22 cellular contexts compared by ENCODE assay signal in genomic region chr11:47414685-47415070, GRCh38. TPM values are rescaled to one million over a fixed set of nuclear protein-coding genes. Genes with fewer than 3 reads are reported as not detected.
DNase-seq lines count a peak whose midpoint lies in the region; ATAC-seq and TF ChIP-seq lines count a peak whose summit lies in the region.
"Had no signal": no experiment of that assay in that cellular context is flagged by ENCODE, and none has a peak within 500 bp of the region (broad histone marks: within the 10 kb centered on the region; RNA-seq: fewer than 3 reads in every experiment).

No MANE protein-coding gene starts in this region.

- peak overlapping the region; percentile 16 to 61 for H3K27ac Mint-ChIP-seq in effector memory CD8-positive, alpha-beta T cell
- H3K27ac Mint-ChIP-seq: activated CD4-positive, alpha-beta T cell treated with anti-CD3 and anti-CD28 coated beads for 36 hours; activated CD8-positive, alpha-beta memory T cell treated with anti-CD3 and anti-CD28 coated beads, Interleukin-2, amount 10 ng/mL, durations not matched to agents 7 days and 5 days had no signal

- TF ChIP-seq EP300 in transverse colon (IDR thresholded peaks at IDR 0.05; ENCODE audit: low read depth), result no peak

- no peak for ATAC-seq in heart left ventricle
- no peak for ATAC-seq in left ventricle myocardium superior
- ATAC-seq in effector memory CD8-positive, alpha-beta T cell (replicated peaks), result no peak
- ATAC-seq in GM21367 (IDR thresholded peaks at IDR 0.05; ENCODE audit: unreplicated experiment), result no peak
- ATAC-seq in HG02938 (IDR thresholded peaks at IDR 0.05; ENCODE audit: unreplicated experiment), result no peak
- ATAC-seq: activated CD4-positive, alpha-beta T cell treated with anti-CD3 and anti-CD28 coated beads for 36 hours; activated CD8-positive, alpha-beta memory T cell treated with anti-CD3 and anti-CD28 coated beads, Interleukin-2, amount 10 ng/mL, durations not matched to agents 7 days and 5 days had no signal

- TF ChIP-seq POLR2A in heart left ventricle (IDR thresholded peaks at IDR 0.05) (no peak), prostate gland (IDR thresholded peaks at IDR 0.05) (no peak), transverse colon (IDR thresholded peaks at IDR 0.05) (no peak)

- no peak overlapping the region for H3K4me3 Mint-ChIP-seq in effector memory CD8-positive, alpha-beta T cell
- H3K4me3 Mint-ChIP-seq: activated CD4-positive, alpha-beta T cell treated with anti-CD3 and anti-CD28 coated beads for 36 hours; activated CD8-positive, alpha-beta memory T cell treated with anti-CD3 and anti-CD28 coated beads, Interleukin-2, amount 10 ng/mL, durations not matched to agents 7 days and 5 days; CD14-positive monocyte had no signal

- peak in 1 of 5 donors; percentile 67 for DNase-seq in heart left ventricle
- DNase-seq in left ventricle myocardium superior, result no peak
- DNase-seq in effector memory CD8-positive, alpha-beta T cell, result no peak
- DNase-seq in prostate gland (ENCODE audit: low spot score), result no peak
- DNase-seq in transverse colon, result no peak
- DNase-seq in superior temporal gyrus (ENCODE audit: extremely low spot score), result no peak
- DNase-seq: activated CD4-positive, alpha-beta T cell treated with anti-CD3 and anti-CD28 coated beads for 36 hours; activated CD8-positive, alpha-beta memory T cell treated with anti-CD3 and anti-CD28 coated beads, Interleukin-2, amount 10 ng/mL, durations not matched to agents 7 days and 5 days; activated effector memory CD4-positive, alpha-beta T cell treated with Interleukin-2 at 50 U/mL for 16 hours; amniotic stem cell; effector CD8-positive, alpha-beta T cell; midbrain; NCI-H345; stimulated activated CD4-positive, alpha-beta T cell treated with anti-CD3 and anti-CD28 coated beads, Interleukin-2, amount 100 ng/mL, for 24 hours had no signal

- H3K9me3 ChIP-seq in heart left ventricle (no peaks in the 10 kb centered on the region), prostate gland (no peaks in the 10 kb centered on the region), transverse colon (no peaks in the 10 kb centered on the region)
- H3K9me3 ChIP-seq: A549, suprapubic skin had no signal

- H3K27me3 ChIP-seq in heart left ventricle (no peaks in the 10 kb centered on the region), prostate gland (replicated peaks; ENCODE audit: insufficient read depth) (no peaks in the 10 kb centered on the region), transverse colon (no peaks in the 10 kb centered on the region)
- H3K27me3 ChIP-seq: suprapubic skin had no signal

- H3K4me1 Mint-ChIP-seq in effector memory CD8-positive, alpha-beta T cell (ENCODE audit: low read depth in 2 of 2), result peaks cover 10 to 15% of the 10 kb centered on the region in 2 donors
- H3K4me1 Mint-ChIP-seq: activated CD4-positive, alpha-beta T cell treated with anti-CD3 and anti-CD28 coated beads for 36 hours had no signal

- WGBS in heart left ventricle, 4 donors, result 88 to 91% (median 89%) methylated on average over 12 to 19 of the region's 19 CpGs
- 90% methylated on average over 18 of the region's 19 CpGs for WGBS in prostate gland
- WGBS in transverse colon (ENCODE audit: low coverage in 1 of 2), 2 donors, result 80 to 90% methylated on average over 3 to 11 of the region's 19 CpGs

- peaks cover 0 to 81% (median 72%) of the 10 kb centered on the region in 9 donors for H3K36me3 ChIP-seq in heart left ventricle
- H3K36me3 ChIP-seq in prostate gland, result peaks cover 10 to 18% of the 10 kb centered on the region in 2 donors
- peaks cover 0 to 11% (median 5%) of the 10 kb centered on the region in 4 donors for H3K36me3 ChIP-seq in transverse colon

- no peaks in the 10 kb centered on the region for H3K27me3 Mint-ChIP-seq in effector memory CD8-positive, alpha-beta T cell
- H3K27me3 Mint-ChIP-seq: activated CD4-positive, alpha-beta T cell treated with anti-CD3 and anti-CD28 coated beads for 36 hours; activated CD8-positive, alpha-beta memory T cell treated with anti-CD3 and anti-CD28 coated beads, Interleukin-2, amount 10 ng/mL, durations not matched to agents 7 days and 5 days had no signal

- H3K4me1 ChIP-seq in heart left ventricle (peaks cover 7 to 58% (median 31%) of the 10 kb centered on the region in 12 donors), prostate gland (replicated peaks) (peaks cover under 1% of the 10 kb centered on the region), transverse colon (peaks cover 11 to 33% (median 24%) of the 10 kb centered on the region in 4 donors)

- H3K9me3 Mint-ChIP-seq in effector memory CD8-positive, alpha-beta T cell, result no peaks in the 10 kb centered on the region

- H3K27ac ChIP-seq in heart left ventricle (peak overlapping the region in 7 of 12 donors; percentile 46 to 90 (median 84)), prostate gland (peak overlapping the region; percentile 27 to 54), transverse colon (peak overlapping the region in 3 of 4 donors; percentile 85)

- in situ Hi-C loops in transverse colon (cut with MboI; ENCODE audit: low pct_ligation_motif_present in 1 of 4, low pct_unique_long_range_greater_than_20kb in 1 of 4, low sequenced_read_pairs in 3 of 4), result no loop called here

- H3K36me3 Mint-ChIP-seq in effector memory CD8-positive, alpha-beta T cell (ENCODE audit: insufficient read depth), result peaks cover 38% of the 10 kb centered on the region

- intact Hi-C loops in heart left ventricle (cut with DNase I) (no loop called here), left ventricle myocardium superior (cut with micrococcal nuclease) (no loop called here), prostate gland (cut with DNase I) (no loop called here), transverse colon (cut with DNase I; ENCODE audit: low total_unique reads) (no loop called here)

- TF ChIP-seq CTCF in heart left ventricle (IDR thresholded peaks at IDR 0.05), result no peak
- TF ChIP-seq CTCF in prostate gland (IDR thresholded peaks at IDR 0.05), result no peak
- TF ChIP-seq CTCF in transverse colon (IDR thresholded peaks at IDR 0.05), result no peak

- H3K4me3 ChIP-seq in heart left ventricle (no peak overlapping the region), prostate gland (no peak overlapping the region), transverse colon (no peak overlapping the region)
- H3K4me3 ChIP-seq: A549, suprapubic skin had no signal

RNA-seq across cellular contexts. Expression of gene SLC39A13, which starts 6.3 kb away (rescaled TPM):
- total RNA-seq in heart left ventricle (10 to 100 TPM; 33.5 to 82.8 (median 45.3) TPM), left ventricle myocardium superior (39.5 TPM), prostate gland (10 to 100 TPM; 53.1 to 93.7 TPM), transverse colon (10 to 100 TPM; 19.9 to 56.9 (median 43.1) TPM)
- 10 to 100 TPM; 56.5 to 97.3 TPM for polyA plus RNA-seq in heart left ventricle

RNA-seq across cellular contexts. Expression of gene PSMC3, which starts 11.6 kb away (rescaled TPM):
- total RNA-seq in heart left ventricle (100 to 1,000 TPM; 121 to 215 (median 151) TPM), left ventricle myocardium superior (180 TPM), prostate gland (100 to 1,000 TPM in 1 of 2 donors, 10 to 100 TPM in 1; 99.2 to 133 TPM), transverse colon (100 to 1,000 TPM in 2 of 4 donors, 10 to 100 TPM in 2; 56.5 to 252 (median 91.4) TPM)
- polyA plus RNA-seq in heart left ventricle, result 100 to 1,000 TPM; 195 to 258 TPM

RNA-seq across cellular contexts. Expression of gene RAPSN, which starts 34.3 kb away (rescaled TPM):
- 1 to 10 TPM; 1.4 to 6.5 (median 3.6) TPM for total RNA-seq in heart left ventricle
- 1 to 10 TPM in 1 of 2 donors, under 1 TPM in 1; 0.43 to 2.2 TPM for polyA plus RNA-seq in heart left ventricle
- 6.3 TPM for total RNA-seq in left ventricle myocardium superior
- total RNA-seq in prostate gland, result 1 to 10 TPM in 1 of 2 donors, not detected in 1; 1.3 TPM
- not detected for total RNA-seq in transverse colon
- total RNA-seq: RPMI7951 had no signal
- polyA plus RNA-seq: CD14-positive monocyte had no signal

RNA-seq across cellular contexts. Expression of gene SPI1, which starts 36.3 kb away (rescaled TPM):
- total RNA-seq in heart left ventricle, result 10 to 100 TPM in 4 of 9 donors, 1 to 10 TPM in 5; 2.8 to 78.9 (median 8.5) TPM
- 1 to 10 TPM; 4.3 to 7.7 TPM for polyA plus RNA-seq in heart left ventricle
- total RNA-seq in left ventricle myocardium superior, result 11.2 TPM
- 10 to 100 TPM in 1 of 2 donors, 1 to 10 TPM in 1; 6.8 to 13.4 TPM for total RNA-seq in prostate gland
- 10 to 100 TPM in 2 of 4 donors, 1 to 10 TPM in 2; 7.1 to 35.5 (median 17.2) TPM for total RNA-seq in transverse colon
- total RNA-seq: activated CD8-positive, alpha-beta memory T cell treated with anti-CD3 and anti-CD28 coated beads, Interleukin-2, amount 10 ng/mL, durations not matched to agents 7 days and 5 days; kidney epithelial cell; MCF 10A; RPMI7951 had no signal
